Comparison of ENCODE assay signal across 8 cellular contexts in genomic region chr2:207046642-207047213, GRCh38.
DNase-seq lines count a peak whose midpoint lies in the region; ATAC-seq and TF ChIP-seq lines count a peak whose summit lies in the region.

No MANE protein-coding gene starts in this region.

- 18 to 48% (median 27%) methylated on average over 5 of the region's 5 CpGs for WGBS in stomach, 5 donors

- peak overlapping the region; percentile 29 for H3K4me3 Mint-ChIP-seq in T-helper 1 cell treated with Interleukin-12 subunit alpha and Interleukin-12 subunit beta and Interleukin-4 antibody, amounts not matched to agents 30 μg/mL and 1 μg/mL, for 36 hours

- H3K4me3 ChIP-seq in stomach, result no peak overlapping the region

- intact Hi-C loops in stomach (cut with DNase I; ENCODE audit: low total_unique reads), result no loop called here

- TF ChIP-seq CTCF in stomach (IDR thresholded peaks at IDR 0.05), result peak in 1 of 7 experiments; percentile 34

- H3K36me3 ChIP-seq in stomach, result no peaks in the 10 kb centered on the region

- TF ChIP-seq POLR2A in stomach (IDR thresholded peaks at IDR 0.05), result no peak

- no peak for ATAC-seq in HG03457 (IDR thresholded peaks at IDR 0.05; ENCODE audit: unreplicated experiment)

- DNase-seq in activated gamma-delta T cell treated with Interleukin-2 at 50 U/mL for 16 hours, result peak; percentile 12
- DNase-seq in activated gamma-delta T cell (lab: John Stamatoyannopoulos, UW), result no peak
- peak; percentile 54 for DNase-seq in fibroblast of gingiva (ENCODE audit: low read depth)
- DNase-seq in stimulated activated CD4-positive, alpha-beta T cell treated with anti-CD3 and anti-CD28 coated beads, Interleukin-4, amount 100 ng/mL, for 4 hours, result peak; percentile 3 to 21
- DNase-seq in UCSD-AML1 (lab: John Stamatoyannopoulos, UW; ENCODE audit: unreplicated experiment), result no peak
- DNase-seq in stomach, result no peak

- H3K27ac ChIP-seq in stomach, result no peak overlapping the region

- H3K9me3 ChIP-seq in stomach, result no peaks in the 10 kb centered on the region

- TF ChIP-seq EP300 in stomach (IDR thresholded peaks at IDR 0.05), result no peak

- no peaks in the 10 kb centered on the region for H3K27me3 ChIP-seq in stomach

- no peaks in the 10 kb centered on the region for H3K36me3 Mint-ChIP-seq in T-helper 1 cell treated with Interleukin-12 subunit alpha and Interleukin-12 subunit beta and Interleukin-4 antibody, amounts not matched to agents 30 μg/mL and 1 μg/mL, for 36 hours (ENCODE audit: low read depth)

- peaks cover 13% of the 10 kb centered on the region for H3K4me1 Mint-ChIP-seq in T-helper 1 cell treated with Interleukin-12 subunit alpha and Interleukin-12 subunit beta and Interleukin-4 antibody, amounts not matched to agents 30 μg/mL and 1 μg/mL, for 36 hours (ENCODE audit: low read depth)

- H3K9me3 Mint-ChIP-seq in T-helper 1 cell treated with Interleukin-12 subunit alpha and Interleukin-12 subunit beta and Interleukin-4 antibody, amounts not matched to agents 30 μg/mL and 1 μg/mL, for 36 hours, result no peaks in the 10 kb centered on the region

- peaks cover 4% of the 10 kb centered on the region for H3K27me3 Mint-ChIP-seq in T-helper 1 cell treated with Interleukin-12 subunit alpha and Interleukin-12 subunit beta and Interleukin-4 antibody, amounts not matched to agents 30 μg/mL and 1 μg/mL, for 36 hours (ENCODE audit: low read depth)

- H3K4me1 ChIP-seq in stomach, result peaks cover 0 to 7% (median 1%) of the 10 kb centered on the region in 4 donors

- peak overlapping the region; percentile 3 for H3K27ac Mint-ChIP-seq in T-helper 1 cell treated with Interleukin-12 subunit alpha and Interleukin-12 subunit beta and Interleukin-4 antibody, amounts not matched to agents 30 μg/mL and 1 μg/mL, for 36 hours

Comparison
In these comparisons a context has a peak if more than half of its experiments do, and no peak if none do; other contexts are left out.
1. DNase-seq: peak in activated gamma-delta T cell treated with Interleukin-2 at 50 U/mL for 16 hours (single experiment), fibroblast of gingiva (single experiment) and stimulated activated CD4-positive, alpha-beta T cell treated with anti-CD3 and anti-CD28 coated beads, Interleukin-4, amount 100 ng/mL, for 4 hours (2 of 2); none in activated gamma-delta T cell (single experiment), UCSD-AML1 (single experiment) and stomach (single experiment).